Comparison of ENCODE assay signal across 9 cellular contexts in the genomic region with DNA sequence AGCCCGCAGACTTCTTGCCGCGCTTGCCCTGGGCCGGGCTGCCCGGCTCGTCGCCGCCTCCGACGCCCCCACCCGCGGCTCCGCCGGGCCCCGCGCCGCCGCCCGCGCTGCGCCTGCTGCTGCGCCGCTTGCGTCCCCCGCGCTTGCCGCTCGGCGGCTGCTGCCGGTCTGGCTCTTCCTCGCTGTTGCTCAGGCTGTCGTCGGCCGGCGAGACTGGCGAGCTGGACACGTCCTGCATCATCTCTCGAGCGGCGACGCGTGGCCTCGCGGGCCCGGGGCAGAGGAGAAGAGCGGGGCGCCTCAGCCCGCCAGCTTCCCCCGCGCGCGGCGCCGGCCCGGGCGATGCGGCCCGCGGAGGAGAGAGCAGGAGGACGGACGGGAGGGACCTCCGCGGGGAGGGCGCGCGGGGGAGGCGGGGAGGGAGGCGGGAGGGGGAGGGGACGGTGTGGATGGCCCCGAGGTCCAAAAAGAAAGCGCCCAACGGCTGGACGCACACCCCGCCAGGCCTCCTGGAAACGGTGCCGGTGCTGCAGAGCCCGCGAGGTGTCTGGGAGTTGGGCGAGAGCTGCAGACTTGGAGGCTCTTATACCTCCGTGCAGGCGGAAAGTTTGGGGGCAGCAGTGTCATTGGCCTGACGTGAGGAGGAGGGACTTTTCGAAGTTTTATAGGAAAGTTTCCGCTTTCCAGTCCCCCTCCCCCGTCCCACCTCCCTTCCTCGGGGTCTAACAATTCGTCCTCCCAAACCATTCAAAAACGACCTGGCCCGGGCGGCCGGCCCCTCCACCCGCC. TPM values are rescaled to one million over a fixed set of nuclear protein-coding genes. Genes with fewer than 3 reads are reported as not detected.
DNase-seq lines count a peak whose midpoint lies in the region; ATAC-seq, FAIRE-seq and TF ChIP-seq lines count a peak whose summit lies in the region.
"Had no signal": no experiment of that assay in that cellular context is flagged by ENCODE, and none has a peak within 500 bp of the region (broad histone marks: within the 10 kb centered on the region; RNA-seq: fewer than 3 reads in every experiment).

A gene (minus strand): TSS at position 556 of the 789 bp plus-strand sequence. CDS start 315 bp downstream, at position 241.

- no peaks in the 10 kb centered on the region for H3K36me3 Mint-ChIP-seq in activated T-cell treated with anti-CD3 and anti-CD28 coated beads, Interleukin-2, amount 50 U/mL, for 24 hours (ENCODE audit: low read depth)
- H3K36me3 Mint-ChIP-seq: activated naive CD8-positive, alpha-beta T cell had no signal

- peak within 1 kb of the TSS; percentile 46 for H3K9ac ChIP-seq in keratinocyte (ENCODE audit: control insufficient read depth, extremely low read depth, insufficient read depth, low read length)

- TF ChIP-seq CTCF in brain microvascular endothelial cell (IDR thresholded peaks at IDR 0.05; ENCODE audit: low read depth, low read length, missing control alignments) (no peak), keratinocyte (optimal IDR thresholded peaks at IDR 0.05 in 1 of 3, IDR thresholded peaks at IDR 0.05 in 1 of 3, conservative IDR thresholded peaks at IDR 0.05 in 1 of 3; ENCODE audit: extremely low read depth in 1 of 3, insufficient read depth in 2 of 3, low read length in 3 of 3) (no peak), subcutaneous adipose tissue (IDR thresholded peaks at IDR 0.05; ENCODE audit: low read depth) (no peak)

- no peaks in the 10 kb centered on the region for H4K20me1 ChIP-seq in keratinocyte (ENCODE audit: control insufficient read depth, extremely low read depth, insufficient read depth, low read length)

- H3K4me2 ChIP-seq in keratinocyte (ENCODE audit: control insufficient read depth, extremely low read depth, insufficient read depth, low read depth, low read length), result peak within 1 kb of the TSS; percentile 88

- H3K27ac ChIP-seq in brain microvascular endothelial cell (peak within 1 kb of the TSS; percentile 71), keratinocyte (ENCODE audit: control insufficient read depth, insufficient read depth, low read length) (no peak within 1 kb of the TSS)

- H3K9me1 ChIP-seq in keratinocyte (ENCODE audit: control insufficient read depth, extremely low read depth, insufficient read depth, low read length), result no peaks in the 10 kb centered on the region

- peak within 1 kb of the TSS; percentile 97 for H2AFZ ChIP-seq in keratinocyte (ENCODE audit: control insufficient read depth, low read length)

- dilution Hi-C loops in keratinocyte (cut with MboI; ENCODE audit: extremely low pct_ligation_motif_present, low sequenced_read_pairs), result no loop called here

- H3K27me3 ChIP-seq in brain microvascular endothelial cell (replicated peaks) (no peaks in the 10 kb centered on the region), keratinocyte (ENCODE audit: control insufficient read depth, extremely low read depth, insufficient read depth, low read length) (peaks cover 51% of the 10 kb centered on the region)

- peaks cover 5% of the 10 kb centered on the region for H3K4me1 ChIP-seq in keratinocyte (ENCODE audit: control insufficient read depth, extremely low read depth, insufficient read depth, low read length)

- no peak for FAIRE-seq in keratinocyte (lab: Jason Lieb, UNC)

- peak within 1 kb of the TSS; percentile 15 for H3K4me3 Mint-ChIP-seq in activated T-cell treated with anti-CD3 and anti-CD28 coated beads, Interleukin-2, amount 50 U/mL, for 24 hours

- H3K9me3 ChIP-seq in keratinocyte (ENCODE audit: control insufficient read depth, low read depth, low read length), result no peaks in the 10 kb centered on the region

- H3K36me3 ChIP-seq in brain microvascular endothelial cell (replicated peaks), result no peaks in the 10 kb centered on the region
- H3K36me3 ChIP-seq in keratinocyte (ENCODE audit: control insufficient read depth in 2 of 2, extremely low read depth in 1 of 2, insufficient read depth in 2 of 2, low read length in 2 of 2), result no peaks in the 10 kb centered on the region

- H3K4me3 ChIP-seq in brain microvascular endothelial cell (ENCODE audit: low read depth, low read length), result peak within 1 kb of the TSS; percentile 99
- H3K4me3 ChIP-seq in keratinocyte (ENCODE audit: control insufficient read depth in 2 of 3, extremely low read depth in 1 of 3, insufficient read depth in 2 of 3, low read depth in 1 of 3, low read length in 3 of 3), result peak within 1 kb of the TSS; percentile 47 to 77 (median 75)

- H3K9me3 Mint-ChIP-seq in activated T-cell treated with anti-CD3 and anti-CD28 coated beads, Interleukin-2, amount 50 U/mL, for 24 hours, result no peaks in the 10 kb centered on the region

- H3K4me1 Mint-ChIP-seq in activated T-cell treated with anti-CD3 and anti-CD28 coated beads, Interleukin-2, amount 50 U/mL, for 24 hours (ENCODE audit: low read depth), result peaks cover 3% of the 10 kb centered on the region

- in situ Hi-C loops in brain microvascular endothelial cell (cut with HindIII; ENCODE audit: low pct_ligation_motif_present, low sequenced_read_pairs), result no loop called here

- H3K79me2 ChIP-seq in keratinocyte (ENCODE audit: control insufficient read depth, insufficient read depth, low read length), result no peaks in the 10 kb centered on the region

- ATAC-seq in HG03025 (IDR thresholded peaks at IDR 0.05; ENCODE audit: low FRiP score, unreplicated experiment), result no peak

- H3K27me3 Mint-ChIP-seq in activated T-cell treated with anti-CD3 and anti-CD28 coated beads, Interleukin-2, amount 50 U/mL, for 24 hours, result peaks cover 78% of the 10 kb centered on the region

- DNase-seq in activated T-cell treated with anti-CD3 and anti-CD28 coated beads, Interleukin-2, amount 50 U/mL, for 24 hours, result peak; percentile 28
- DNase-seq in activated T-cell treated with anti-CD3 and anti-CD28 coated beads for 4 hours (no peak), NCI-H1048 (lab: John Stamatoyannopoulos, UW) (peak; percentile 49), brain microvascular endothelial cell (peak; percentile 86), keratinocyte (ENCODE audit: low read depth, low spot score) (no peak), NCI-H510A (lab: John Stamatoyannopoulos, UW) (no peak)

- H3K27ac Mint-ChIP-seq in activated T-cell treated with anti-CD3 and anti-CD28 coated beads, Interleukin-2, amount 50 U/mL, for 24 hours, result no peak within 1 kb of the TSS
- H3K27ac Mint-ChIP-seq: activated naive CD8-positive, alpha-beta T cell had no signal

RNA-seq across cellular contexts. Expression of the gene that starts here (rescaled TPM):
- polyA plus RNA-seq in keratinocyte, result 1.5 to 3.0 TPM (median 1.7 TPM) in 3 replicates
- 1.1 TPM for polyA plus RNA-seq in keratinocyte (2011; ENCODE audit: low read depth)
- polyA plus RNA-seq in keratinocyte (2011; cell fraction: cytosol; rRNA removed), result 2.2 and 4.0 TPM in 2 replicates
- polyA plus RNA-seq in keratinocyte (2011; cell fraction: nucleus; rRNA removed), result 2.1 and 3.5 TPM in 2 replicates
- 2.7 and 3.3 TPM in 2 replicates for polyA plus RNA-seq in keratinocyte (2012; ENCODE audit: low replicate concordance)
- 0.74 to 3.1 TPM in 2 of 3 replicates, not detected in the other for polyA minus RNA-seq in keratinocyte
- polyA minus RNA-seq in keratinocyte (2011; cell fraction: cytosol; rRNA and poly(A)+ RNA removed), result 6.5 TPM
- 1.6 and 1.7 TPM in 2 replicates for polyA minus RNA-seq in keratinocyte (2011; cell fraction: nucleus; rRNA and poly(A)+ RNA removed)
- 100 to 1,000 TPM in 1 of 4 donors, 10 to 100 TPM in 3; 49.7 to 112 (median 65.1) TPM for total RNA-seq in subcutaneous adipose tissue

Comparison
In these comparisons a context has a peak if more than half of its experiments do, and no peak if none do; other contexts are left out.
1. DNase-seq: peak in activated T-cell treated with anti-CD3 and anti-CD28 coated beads, Interleukin-2, amount 50 U/mL, for 24 hours (single experiment), NCI-H1048 (single experiment) and brain microvascular endothelial cell (single experiment); none in activated T-cell treated with anti-CD3 and anti-CD28 coated beads for 4 hours (single experiment), keratinocyte (single experiment) and NCI-H510A (single experiment).